Comparison of ENCODE assay signal across 10 cellular contexts in the genomic region with DNA sequence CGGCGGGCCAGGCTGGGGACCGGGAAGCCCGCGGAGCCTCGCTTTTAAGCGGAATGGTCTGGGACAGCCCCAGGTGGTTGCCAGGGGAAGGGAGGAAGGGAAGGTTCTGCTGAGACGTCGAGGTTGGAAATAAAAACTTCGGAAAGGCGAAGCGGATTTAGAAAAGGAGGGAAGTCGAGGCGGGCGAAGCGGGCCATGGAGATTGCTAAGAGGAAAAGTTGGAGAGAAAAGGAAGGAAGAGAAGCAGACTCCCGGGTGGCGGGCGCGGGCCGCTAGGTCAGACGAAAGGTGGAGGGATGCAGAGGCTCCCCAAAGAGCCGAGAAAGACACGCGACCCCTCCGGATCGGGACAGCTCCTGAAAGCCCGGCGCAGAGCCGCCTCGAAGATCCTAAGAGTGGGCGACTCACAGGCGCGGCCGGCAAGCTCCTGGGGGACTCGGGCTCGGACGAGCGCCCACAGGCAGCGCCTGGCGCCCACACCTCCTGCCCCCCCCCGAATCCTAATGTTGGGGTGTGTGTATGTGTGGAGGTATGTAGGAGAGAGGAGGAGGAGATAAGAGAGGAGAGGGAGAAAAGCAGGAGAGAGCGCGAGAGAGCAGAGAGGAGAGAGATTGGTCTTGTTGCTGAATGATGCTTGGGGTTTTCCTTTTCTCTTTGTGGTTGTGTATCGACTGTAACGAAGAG. TPM values are rescaled to one million over a fixed set of nuclear protein-coding genes. Genes with fewer than 3 reads are reported as not detected.
A peak's percentile ranks its signal among the peaks of the same experiment; 100 is the strongest.
DNase-seq lines count a peak whose midpoint lies in the region; ATAC-seq and TF ChIP-seq lines count a peak whose summit lies in the region.
"Had no signal": no experiment of that assay in that cellular context is flagged by ENCODE, and none has a peak within 500 bp of the region (broad histone marks: within the 10 kb centered on the region; RNA-seq: fewer than 3 reads in every experiment).

No MANE protein-coding gene starts in this region.

- TF ChIP-seq CTCF in esophagus squamous epithelium (IDR thresholded peaks at IDR 0.05) (no peak), osteocyte (IDR thresholded peaks at IDR 0.05) (no peak), mucosa of descending colon (IDR thresholded peaks at IDR 0.05) (no peak)

- peaks cover 37% of the 10 kb centered on the region for H3K4me1 Mint-ChIP-seq in osteocyte (ENCODE audit: unreplicated experiment)

- no peak overlapping the region for H3K27ac ChIP-seq in HUES6 (ENCODE audit: low read depth, low read length)
- peak overlapping the region; percentile 61 to 96 (median 89) for H3K27ac ChIP-seq in esophagus squamous epithelium
- H3K27ac ChIP-seq: Peyer's patch had no signal

- ATAC-seq in mucosa of descending colon, result no peak

- H3K9me3 ChIP-seq in HUES6 (ENCODE audit: control insufficient read depth, insufficient read depth, low read depth, low read length), result no peaks in the 10 kb centered on the region
- no peaks in the 10 kb centered on the region for H3K9me3 ChIP-seq in esophagus squamous epithelium
- H3K9me3 ChIP-seq in mucosa of descending colon, result no peaks in the 10 kb centered on the region
- H3K9me3 ChIP-seq: Peyer's patch had no signal

- peak overlapping the region; percentile 85 for H3K4me3 Mint-ChIP-seq in osteocyte (ENCODE audit: unreplicated experiment)

- intact Hi-C loops in esophagus squamous epithelium (cut with DNase I) (loop anchor here (5.0 to 10.0 kb wide), 2 partner anchors 722 to 1225 kb away; no protein-coding TSS in a partner anchor), mucosa of descending colon (cut with DNase I, micrococcal nuclease) (loop anchor here in 1 of 2 donors (10.0 kb wide), 1 partner anchor 1205 kb away; no protein-coding TSS in a partner anchor)

- H3K4me3 ChIP-seq in HUES6 (ENCODE audit: low read depth, low read length) (peak overlapping the region; percentile 51), esophagus squamous epithelium (peak overlapping the region; percentile 42 to 64 (median 59)), mucosa of descending colon (no peak overlapping the region)

- peak in 1 of 4 donors; percentile 31 for TF ChIP-seq POLR2A in esophagus squamous epithelium (IDR thresholded peaks at IDR 0.05)

- H3K9me3 Mint-ChIP-seq in osteocyte (ENCODE audit: unreplicated experiment), result no peaks in the 10 kb centered on the region

- 6 to 7% methylated on average over 45 to 46 of the region's 46 CpGs for WGBS in esophagus squamous epithelium, 2 donors

- H3K27me3 ChIP-seq in HUES6 (ENCODE audit: control insufficient read depth, insufficient read depth, low read length), result peaks cover 100% of the 10 kb centered on the region
- H3K27me3 ChIP-seq in esophagus squamous epithelium, result peaks cover 0 to 90% (median 9%) of the 10 kb centered on the region in 4 donors

- DNase-seq in Daoy (ENCODE audit: low read depth), result peak; percentile 49
- no peak for DNase-seq in esophagus squamous epithelium (lab: John Stamatoyannopoulos, UW)
- no peak for DNase-seq in osteocyte (ENCODE audit: extremely low spot score, unreplicated experiment)
- no peak for DNase-seq in NCI-H526 treated with DMSO at 0.1 percent for 48 hours (lab: John Stamatoyannopoulos, UW)
- DNase-seq in NCI-H1092 (lab: John Stamatoyannopoulos, UW), result no peak
- no peak for DNase-seq in mucosa of descending colon
- DNase-seq in activated CD8-positive, alpha-beta memory T cell treated with anti-CD3 and anti-CD28 coated beads, Interleukin-2, amount 50 U/mL, for 4 hours, result no peak
- DNase-seq: DND-41, Peyer's patch had no signal

- H3K4me1 ChIP-seq in HUES6 (ENCODE audit: control insufficient read depth, insufficient read depth, low read length) (peaks cover 45% of the 10 kb centered on the region), esophagus squamous epithelium (peaks cover 3 to 91% (median 12%) of the 10 kb centered on the region in 3 donors), mucosa of descending colon (ENCODE audit: low read depth) (no peaks in the 10 kb centered on the region)

- H3K36me3 ChIP-seq in HUES6 (ENCODE audit: control insufficient read depth, insufficient read depth, low read length) (no peaks in the 10 kb centered on the region), esophagus squamous epithelium (no peaks in the 10 kb centered on the region), mucosa of descending colon (ENCODE audit: low read depth) (no peaks in the 10 kb centered on the region)
- H3K36me3 ChIP-seq: Peyer's patch had no signal

- H3K27ac Mint-ChIP-seq in osteocyte (ENCODE audit: unreplicated experiment), result peak overlapping the region; percentile 99

- H3K36me3 Mint-ChIP-seq in osteocyte (ENCODE audit: unreplicated experiment), result peaks cover 12% of the 10 kb centered on the region

- H3K27me3 Mint-ChIP-seq in osteocyte (ENCODE audit: unreplicated experiment), result no peaks in the 10 kb centered on the region

- H3K9ac ChIP-seq in HUES6 (ENCODE audit: low read length), result no peak overlapping the region

RNA-seq across cellular contexts. Expression of gene TFAP2B, which starts 1.4 kb away (rescaled TPM):
- not detected in 2 replicates for total RNA-seq in Daoy (2014; rRNA removed; shearing (Covaris generic))
- total RNA-seq in esophagus squamous epithelium (1 to 10 TPM in 3 of 4 donors, under 1 TPM in 1; 0.35 to 4.4 (median 1.8) TPM), osteocyte (26.4 and 27.5 TPM in 2 replicates), mucosa of descending colon (under 1 TPM in 1 of 3 donors, not detected in 2; 0.66 TPM)
- total RNA-seq: Peyer's patch had no signal
